28 cellular contexts compared by ENCODE assay signal in the genomic region with DNA sequence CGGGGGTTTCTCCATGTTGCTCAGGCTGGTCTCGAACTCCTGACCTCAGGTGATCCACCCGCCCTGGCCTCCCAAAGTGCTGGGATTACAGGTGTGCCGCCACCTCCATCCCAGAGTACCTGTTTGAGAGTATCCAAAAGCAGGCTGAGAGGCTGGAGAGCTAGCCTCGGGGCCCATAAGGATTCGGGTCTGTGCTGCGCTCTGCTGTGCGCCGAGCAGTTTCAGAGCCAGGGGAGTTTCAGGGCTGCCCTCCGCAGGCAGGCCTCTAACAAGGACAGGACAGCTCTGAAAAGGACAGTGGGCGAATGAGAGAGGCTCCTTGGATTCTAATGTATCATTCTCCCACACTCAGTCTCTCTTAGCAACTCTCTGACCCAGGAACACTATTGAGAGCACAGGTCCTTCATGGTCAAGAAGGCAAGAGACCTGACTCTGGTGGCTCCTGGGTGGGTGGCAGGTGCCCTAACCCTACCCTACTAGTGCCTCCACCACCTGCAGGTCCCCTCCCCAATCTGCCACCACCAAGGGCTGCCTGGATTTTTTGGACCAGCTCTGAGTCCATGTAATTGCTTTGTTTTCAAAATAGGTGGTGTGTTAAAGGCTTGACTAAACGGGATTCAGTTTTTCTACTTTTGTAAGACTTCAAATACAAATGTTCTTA.
"Had no signal": no experiment of that assay in that cellular context is flagged by ENCODE, and none has a peak within 500 bp of the region (broad histone marks: within the 10 kb centered on the region; RNA-seq: fewer than 3 reads in every experiment).

No MANE protein-coding gene starts in this region.

- DNase-seq: central memory CD4-positive, alpha-beta T cell; dermis blood vessel endothelial cell; effector memory CD4-positive, alpha-beta T cell; erythroblast; esophagus squamous epithelium; foreskin melanocyte; glutamatergic neuron; heart right ventricle; hippocampal formation; immature natural killer cell; islet precursor cell; kidney glomerular epithelial cell; left colon; left ventricle myocardium inferior; lower lobe of right lung; naive thymus-derived CD8-positive, alpha-beta T cell; stimulated activated CD4-positive, alpha-beta T cell treated with anti-CD3 and anti-CD28 coated beads, Interleukin-15, amount 100 ng/mL, for 24 hours; stimulated activated CD4-positive, alpha-beta T cell treated with anti-CD3 and anti-CD28 coated beads, Interleukin-2, amount 100 ng/mL, for 48 hours; stimulated activated naive B cell treated with anti-CD40 and anti-IgM and Interleukin-4, amounts not matched to agents 10 μg/mL and 1 μg/mL and 100 μg/mL, for 72 hours; trophoblast cell had no signal

- H3K27ac Mint-ChIP-seq: immature natural killer cell; stimulated activated naive B cell treated with anti-CD40 and anti-IgM and Interleukin-4, amounts not matched to agents 10 μg/mL and 1 μg/mL and 100 μg/mL, for 72 hours; stimulated activated naive CD8-positive, alpha-beta T cell treated with anti-CD3 and anti-CD28 coated beads, Interleukin-15, Interleukin-2, amounts not matched to agents 100 ng/mL and 50 ng/mL, for 24 hours had no signal

- H3K9me3 ChIP-seq: esophagus squamous epithelium, heart right ventricle, left ventricle myocardium inferior, lower lobe of right lung, neutrophil, prostate gland, right atrium auricular region had no signal

- ATAC-seq: heart right ventricle; left colon; lower lobe of right lung; naive thymus-derived CD8-positive, alpha-beta T cell; stimulated activated naive B cell treated with anti-CD40 and anti-IgM and Interleukin-4, amounts not matched to agents 10 μg/mL and 1 μg/mL and 100 μg/mL, for 72 hours had no signal

- H3K4me3 Mint-ChIP-seq: immature natural killer cell; naive thymus-derived CD8-positive, alpha-beta T cell; stimulated activated naive B cell treated with anti-CD40 and anti-IgM and Interleukin-4, amounts not matched to agents 10 μg/mL and 1 μg/mL and 100 μg/mL, for 72 hours; stimulated activated naive CD8-positive, alpha-beta T cell treated with anti-CD3 and anti-CD28 coated beads, Interleukin-15, Interleukin-2, amounts not matched to agents 100 ng/mL and 50 ng/mL, for 24 hours had no signal

- H3K27me3 Mint-ChIP-seq: stimulated activated naive B cell treated with anti-CD40 and anti-IgM and Interleukin-4, amounts not matched to agents 10 μg/mL and 1 μg/mL and 100 μg/mL, for 72 hours had no signal

- H3K4me1 ChIP-seq: parathyroid adenoma, prostate gland had no signal

- H3K9ac ChIP-seq: parathyroid adenoma had no signal

- H3K36me3 ChIP-seq: esophagus squamous epithelium, heart right ventricle, left ventricle myocardium inferior, lower lobe of right lung, neutrophil, prostate gland, right atrium auricular region had no signal

- H3K4me3 ChIP-seq: coronary artery, esophagus squamous epithelium, heart right ventricle, left ventricle myocardium inferior, lower lobe of right lung, prostate gland, right atrium auricular region, skin epidermis had no signal

- H3K27ac ChIP-seq: coronary artery, esophagus squamous epithelium, heart right ventricle, left ventricle myocardium inferior, lower lobe of right lung, neutrophil, parathyroid adenoma, prostate gland, right atrium auricular region, skin epidermis had no signal

- H3K79me2 ChIP-seq: parathyroid adenoma had no signal

- H3K9me3 Mint-ChIP-seq: immature natural killer cell; naive thymus-derived CD8-positive, alpha-beta T cell; stimulated activated naive CD8-positive, alpha-beta T cell treated with anti-CD3 and anti-CD28 coated beads, Interleukin-15, Interleukin-2, amounts not matched to agents 100 ng/mL and 50 ng/mL, for 24 hours had no signal

- FAIRE-seq: endometrium had no signal

- H3K36me3 Mint-ChIP-seq: immature natural killer cell; naive thymus-derived CD8-positive, alpha-beta T cell; stimulated activated naive B cell treated with anti-CD40 and anti-IgM and Interleukin-4, amounts not matched to agents 10 μg/mL and 1 μg/mL and 100 μg/mL, for 72 hours had no signal

- H2AFZ ChIP-seq: parathyroid adenoma had no signal

- H3K27me3 ChIP-seq: esophagus squamous epithelium, neutrophil, right atrium auricular region had no signal
